Comparison of ENCODE assay signal across 12 cellular contexts in genomic region chr18:8373486-8373885, GRCh38.
"Had no signal": no experiment of that assay in that cellular context is flagged by ENCODE, and none has a peak within 500 bp of the region (broad histone marks: within the 10 kb centered on the region; RNA-seq: fewer than 3 reads in every experiment).

No MANE protein-coding gene starts in this region.

- DNase-seq: activated CD4-positive, alpha-beta T cell treated with anti-CD3 and anti-CD28 coated beads, Interleukin-2, amount 10 ng/mL, durations not matched to agents 7 days and 5 days; activated CD8-positive, alpha-beta memory T cell treated with anti-CD3 and anti-CD28 coated beads, Interleukin-2, amount 50 U/mL, for 48 hours; activated gamma-delta T cell treated with Interleukin-2 at 50 U/mL for 16 hours; activated naive CD8-positive, alpha-beta T cell treated with anti-CD3 and anti-CD28 coated beads for 36 hours; activated T-cell treated with anti-CD3 and anti-CD28 coated beads, Interleukin-2, amount 50 U/mL, for 72 hours; anterior cingulate cortex; foreskin melanocyte; stimulated activated CD4-positive, alpha-beta T cell treated with anti-CD3 and anti-CD28 coated beads, Interleukin-12 subunit alpha, Interleukin-12 subunit beta, amount 100 ng/mL, for 4 hours; stimulated activated CD4-positive, alpha-beta T cell treated with anti-CD3 and anti-CD28 coated beads, Interleukin-2, amount 100 ng/mL, for 24 hours had no signal

- H3K9me3 Mint-ChIP-seq: activated CD4-positive, alpha-beta T cell treated with anti-CD3 and anti-CD28 coated beads, Interleukin-2, amount 10 ng/mL, durations not matched to agents 7 days and 5 days; activated naive CD8-positive, alpha-beta T cell treated with anti-CD3 and anti-CD28 coated beads for 36 hours; activated T-cell treated with anti-CD3 and anti-CD28 coated beads, Interleukin-2, amount 50 U/mL, for 72 hours; neural progenitor cell had no signal

- H3K4me1 Mint-ChIP-seq: activated CD4-positive, alpha-beta T cell treated with anti-CD3 and anti-CD28 coated beads, Interleukin-2, amount 10 ng/mL, durations not matched to agents 7 days and 5 days; activated naive CD8-positive, alpha-beta T cell treated with anti-CD3 and anti-CD28 coated beads for 36 hours had no signal

- H3K27ac Mint-ChIP-seq: activated CD4-positive, alpha-beta T cell treated with anti-CD3 and anti-CD28 coated beads, Interleukin-2, amount 10 ng/mL, durations not matched to agents 7 days and 5 days; activated naive CD8-positive, alpha-beta T cell treated with anti-CD3 and anti-CD28 coated beads for 36 hours; activated T-cell treated with anti-CD3 and anti-CD28 coated beads, Interleukin-2, amount 50 U/mL, for 72 hours; neural progenitor cell had no signal

- H3K27ac ChIP-seq: neural progenitor cell, parathyroid adenoma had no signal

- H3K4me3 Mint-ChIP-seq: activated CD4-positive, alpha-beta T cell treated with anti-CD3 and anti-CD28 coated beads, Interleukin-2, amount 10 ng/mL, durations not matched to agents 7 days and 5 days; activated naive CD8-positive, alpha-beta T cell treated with anti-CD3 and anti-CD28 coated beads for 36 hours; activated T-cell treated with anti-CD3 and anti-CD28 coated beads, Interleukin-2, amount 50 U/mL, for 72 hours; neural progenitor cell had no signal

- H3K27me3 ChIP-seq: neural progenitor cell had no signal

- H2AFZ ChIP-seq: neural progenitor cell, parathyroid adenoma had no signal

- H3K4me3 ChIP-seq: lung, neural progenitor cell had no signal

- H3K4me1 ChIP-seq: neural progenitor cell, parathyroid adenoma had no signal

- ATAC-seq: activated T-cell treated with anti-CD3 and anti-CD28 coated beads, Interleukin-2, amount 50 U/mL, for 72 hours had no signal

- H3K79me2 ChIP-seq: parathyroid adenoma had no signal

- H3K36me3 Mint-ChIP-seq: activated naive CD8-positive, alpha-beta T cell treated with anti-CD3 and anti-CD28 coated beads for 36 hours had no signal

- H3K36me3 ChIP-seq: neural progenitor cell had no signal
